Comparison of ENCODE assay signal across 26 cellular contexts in the genomic region with DNA sequence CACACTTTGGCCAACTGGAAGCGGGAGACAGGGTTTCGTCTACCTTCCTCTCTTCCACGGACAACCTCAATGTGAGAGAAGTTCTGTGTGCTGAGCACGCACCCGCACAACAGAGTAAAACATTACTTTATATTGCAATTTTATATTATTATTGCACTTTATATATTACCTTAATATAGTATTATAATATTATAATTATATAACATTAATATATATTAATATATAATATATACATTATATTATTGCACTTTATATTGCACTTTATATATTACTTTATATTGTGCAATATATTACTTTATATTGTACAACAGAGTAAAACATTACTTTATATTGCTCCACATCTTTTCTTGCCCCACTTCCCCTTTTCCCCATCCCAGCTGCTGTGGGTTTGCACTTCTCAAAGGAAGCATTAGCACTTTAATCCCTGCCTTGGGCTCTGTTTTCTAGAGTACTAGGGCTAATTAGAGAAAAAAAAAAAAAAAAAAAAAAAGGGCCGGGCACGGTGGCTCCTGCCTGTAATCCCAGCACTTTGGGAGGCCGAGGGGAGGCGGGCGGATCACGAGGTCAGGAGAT.
DNase-seq lines count a peak whose midpoint lies in the region; ATAC-seq, FAIRE-seq and TF ChIP-seq lines count a peak whose summit lies in the region.
"Had no signal": no experiment of that assay in that cellular context is flagged by ENCODE, and none has a peak within 500 bp of the region (broad histone marks: within the 10 kb centered on the region; RNA-seq: fewer than 3 reads in every experiment).

No MANE protein-coding gene starts in this region.

- H3K4me3 Mint-ChIP-seq in astrocyte (ENCODE audit: unreplicated experiment) = no peak overlapping the region
- H3K4me3 Mint-ChIP-seq: activated CD4-positive, alpha-beta memory T cell treated with anti-CD3 and anti-CD28 coated beads, Interleukin-2, amount 10 ng/mL, durations not matched to agents 7 days and 5 days; activated naive CD4-positive, alpha-beta T cell treated with anti-CD3 and anti-CD28 coated beads for 36 hours; activated T-cell treated with anti-CD3 and anti-CD28 coated beads, Interleukin-2, amount 50 U/mL, for 24 hours; IgD-negative memory B cell had no signal

- POLR2A ChIA-PET in HepG2 (lab: Yijun Ruan, JAX) = no interaction called here

- H3K27ac ChIP-seq in HepG2 (ENCODE audit: extremely low read length, insufficient read depth, low read length) (no peak overlapping the region), right lobe of liver (no peak overlapping the region), astrocyte (ENCODE audit: low read depth, low read length) (no peak overlapping the region), esophagus muscularis mucosa (replicated peaks in 1 of 4) (no peak overlapping the region), caudate nucleus (ENCODE audit: low read depth, low read length) (no peak overlapping the region)
- H3K27ac ChIP-seq: dorsolateral prefrontal cortex, SJSA1 had no signal

- no peaks in the 10 kb centered on the region for H3K9me3 Mint-ChIP-seq in astrocyte (ENCODE audit: unreplicated experiment)
- H3K9me3 Mint-ChIP-seq: activated CD4-positive, alpha-beta memory T cell treated with anti-CD3 and anti-CD28 coated beads, Interleukin-2, amount 10 ng/mL, durations not matched to agents 7 days and 5 days; activated naive CD4-positive, alpha-beta T cell treated with anti-CD3 and anti-CD28 coated beads for 36 hours; activated T-cell treated with anti-CD3 and anti-CD28 coated beads, Interleukin-2, amount 50 U/mL, for 24 hours; IgD-negative memory B cell had no signal

- no peak overlapping the region for H2AFZ ChIP-seq in HepG2 (ENCODE audit: low read length)
- no peak overlapping the region for H2AFZ ChIP-seq in astrocyte (ENCODE audit: low read depth, low read length)

- H3K4me1 ChIP-seq in HepG2 (ENCODE audit: insufficient read depth, low read length) (peaks cover 7% of the 10 kb centered on the region; the same call in 1 of the 2 replicates), right lobe of liver (no peaks in the 10 kb centered on the region), astrocyte (ENCODE audit: insufficient read depth, low read length) (peaks cover 21% of the 10 kb centered on the region), esophagus muscularis mucosa (peaks cover 0 to 21% (median 12%) of the 10 kb centered on the region in 4 donors)

- 73% methylated on average over 11 of the region's 11 CpGs for WGBS in HepG2 (ENCODE audit: low lambda C conversion rate)
- 80% methylated on average over 11 of the region's 11 CpGs for whole genome bisulfite sequencing in right lobe of liver (ENCODE audit: insufficient coverage, low coverage, low lambda C conversion rate, missing lambda C conversion rate)
- WGBS in esophagus muscularis mucosa = 90% methylated on average over 11 of the region's 11 CpGs

- H3K27me3 ChIP-seq in HepG2 (ENCODE audit: control insufficient read depth in 1 of 2, insufficient read depth in 2 of 2, low read length in 2 of 2) (no peaks in the 10 kb centered on the region; a peak in 1 of 5 replicates), right lobe of liver (no peaks in the 10 kb centered on the region), astrocyte (ENCODE audit: insufficient read depth, low read length) (no peaks in the 10 kb centered on the region), esophagus muscularis mucosa (no peaks in the 10 kb centered on the region)
- H3K27me3 ChIP-seq: SJSA1 had no signal

- ATAC-seq in HepG2 (no peak), right lobe of liver (no peak), GM21528 (IDR thresholded peaks at IDR 0.05; ENCODE audit: low FRiP score, unreplicated experiment) (no peak)

- no peaks in the 10 kb centered on the region for H4K20me1 ChIP-seq in HepG2 (ENCODE audit: insufficient read depth, low read length)
- H4K20me1 ChIP-seq in astrocyte (ENCODE audit: insufficient read depth, low read length) = no peaks in the 10 kb centered on the region

- H3K4me2 ChIP-seq in HepG2 (ENCODE audit: low read depth, low read length) = 0 out of 2 replicates have a peak overlapping the region, but pooled peaks have one; percentile 45
- H3K4me2 ChIP-seq in astrocyte (ENCODE audit: low read length) = peak overlapping the region; percentile 17

- H3K27me3 Mint-ChIP-seq in astrocyte (ENCODE audit: low read depth, unreplicated experiment) = no peaks in the 10 kb centered on the region
- H3K27me3 Mint-ChIP-seq: activated CD4-positive, alpha-beta memory T cell treated with anti-CD3 and anti-CD28 coated beads, Interleukin-2, amount 10 ng/mL, durations not matched to agents 7 days and 5 days; activated T-cell treated with anti-CD3 and anti-CD28 coated beads, Interleukin-2, amount 50 U/mL, for 24 hours; IgD-negative memory B cell had no signal

- H3K79me2 ChIP-seq in HepG2 (ENCODE audit: insufficient read depth, low read length) (no peaks in the 10 kb centered on the region), astrocyte (ENCODE audit: insufficient read depth, low read length) (no peaks in the 10 kb centered on the region)

- CTCF ChIA-PET in HepG2 (lab: Yijun Ruan, JAX; ENCODE audit: low intra/inter-chr PET ratio, low total read pairs) = no interaction called here

- no peaks in the 10 kb centered on the region for H3K36me3 Mint-ChIP-seq in astrocyte (ENCODE audit: low read depth, unreplicated experiment)
- H3K36me3 Mint-ChIP-seq: IgD-negative memory B cell had no signal

- peaks cover 8% of the 10 kb centered on the region for H3K4me1 Mint-ChIP-seq in astrocyte (ENCODE audit: low read depth, unreplicated experiment)
- H3K4me1 Mint-ChIP-seq: activated CD4-positive, alpha-beta memory T cell treated with anti-CD3 and anti-CD28 coated beads, Interleukin-2, amount 10 ng/mL, durations not matched to agents 7 days and 5 days had no signal

- H3K4me3 ChIP-seq in HepG2 (replicated peaks in 1 of 3; ENCODE audit: insufficient read depth in 1 of 3, low read depth in 2 of 3, low read length in 3 of 3) (no peak overlapping the region), right lobe of liver (no peak overlapping the region), astrocyte (ENCODE audit: insufficient read depth, low read depth, low read length) (no peak overlapping the region), esophagus muscularis mucosa (no peak overlapping the region)
- H3K4me3 ChIP-seq: dorsolateral prefrontal cortex, SJSA1 had no signal

- no TSS peak for BruUV-seq in HepG2 (replicated peaks; lab: Mats Ljungman, UMichigan)

- TF ChIP-seq CTCF in HepG2 (CRISPR knock-in tag; IDR thresholded peaks at IDR 0.05) = no peak
- TF ChIP-seq CTCF in right lobe of liver (IDR thresholded peaks at IDR 0.05) = no peak
- no peak for TF ChIP-seq CTCF in astrocyte (IDR thresholded peaks at IDR 0.05; ENCODE audit: insufficient read depth, low read depth, low read length)
- no peak for TF ChIP-seq CTCF in esophagus muscularis mucosa (IDR thresholded peaks at IDR 0.05)

- in situ Hi-C loops in HepG2 (cut with HindIII; ENCODE audit: extremely low pct_ligation_motif_present, low pct_unique_long_range_greater_than_20kb) = no loop called here

- TF ChIP-seq EP300 in HepG2 (IDR thresholded peaks at IDR 0.05; ENCODE audit: low read depth in 2 of 2, low read length in 2 of 2) = no peak
- no peak for TF ChIP-seq EP300 in HepG2 (CRISPR knock-in tag; IDR thresholded peaks at IDR 0.05; ENCODE audit: borderline replicate concordance)
- no peak for TF ChIP-seq EP300 in esophagus muscularis mucosa (IDR thresholded peaks at IDR 0.05)

- H3K9me3 ChIP-seq in HepG2 (ENCODE audit: low read length) (no peaks in the 10 kb centered on the region), right lobe of liver (no peaks in the 10 kb centered on the region), astrocyte (ENCODE audit: insufficient read depth, low read depth, low read length) (no peaks in the 10 kb centered on the region), esophagus muscularis mucosa (no peaks in the 10 kb centered on the region)
- H3K9me3 ChIP-seq: SJSA1 had no signal

- no peak for DNase-seq in HepG2 (ENCODE audit: low spot score)
- no peak for DNase-seq in right lobe of liver
- DNase-seq in NOMO-1 treated with dmso at 0.1 percent for 144 hours (lab: John Stamatoyannopoulos, UW; ENCODE audit: unreplicated experiment) = peak; percentile 67
- no peak for DNase-seq in astrocyte (ENCODE audit: low read depth)
- no peak for DNase-seq in NCI-H187 (lab: John Stamatoyannopoulos, UW)
- no peak for DNase-seq in esophagus muscularis mucosa (ENCODE audit: extremely low spot score)
- no peak for DNase-seq in caudate nucleus (lab: John Stamatoyannopoulos, UW)
- DNase-seq: activated CD4-positive, alpha-beta memory T cell treated with anti-CD3 and anti-CD28 coated beads, Interleukin-2, amount 10 ng/mL, durations not matched to agents 7 days and 5 days; activated CD4-positive, CD25-positive, alpha-beta regulatory T cell; activated naive CD4-positive, alpha-beta T cell treated with anti-CD3 and anti-CD28 coated beads for 36 hours; activated T-cell treated with anti-CD3 and anti-CD28 coated beads, Interleukin-2, amount 50 U/mL, for 24 hours; amygdala; C1 segment of cervical spinal cord; dorsolateral prefrontal cortex; GDM1; hypothalamus; NCI-H1048; NCI-H2029 treated with DMSO at 0.1 percent for 48 hours; NCI-H510A; nucleus accumbens; stimulated activated CD4-positive, alpha-beta T cell treated with anti-CD3 and anti-CD28 coated beads, Interleukin-12 subunit alpha, Interleukin-12 subunit beta, amount 100 ng/mL, for 4 hours had no signal

- TF ChIP-seq POLR2A in HepG2 (IDR thresholded peaks at IDR 0.05; ENCODE audit: insufficient read depth in 1 of 2, low read depth in 2 of 2, low read length in 2 of 2) (no peak), right lobe of liver (IDR thresholded peaks at IDR 0.05) (no peak), esophagus muscularis mucosa (IDR thresholded peaks at IDR 0.05; ENCODE audit: low read depth) (no peak)

- no peak for TF ChIP-seq RAD21 in HepG2 (CRISPR knock-in tag; IDR thresholded peaks at IDR 0.05)

- H3K9ac ChIP-seq in HepG2 (ENCODE audit: insufficient read depth, low read depth, low read length) = no peak overlapping the region
- no peak overlapping the region for H3K9ac ChIP-seq in astrocyte (ENCODE audit: low read length)

- FAIRE-seq in HepG2 (lab: Jason Lieb, UNC) = no peak
- FAIRE-seq in astrocyte (lab: Jason Lieb, UNC) = no peak
- FAIRE-seq: frontal cortex, keratinocyte had no signal

- intact Hi-C loops in HepG2 (cut with micrococcal nuclease; ENCODE audit: unreplicated experiment) = no loop called here
- intact Hi-C loops in right lobe of liver (cut with DNase I) = no loop called here
- intact Hi-C loops in esophagus muscularis mucosa (cut with DNase I) = no loop called here

- H3K36me3 ChIP-seq in HepG2 (replicated peaks in 1 of 2; ENCODE audit: control insufficient read depth in 1 of 2, insufficient read depth in 2 of 2, low read length in 2 of 2) (no peaks in the 10 kb centered on the region), right lobe of liver (no peaks in the 10 kb centered on the region), astrocyte (ENCODE audit: insufficient read depth, low read length) (no peaks in the 10 kb centered on the region), esophagus muscularis mucosa (no peaks in the 10 kb centered on the region)
- H3K36me3 ChIP-seq: SJSA1 had no signal

- H3K27ac Mint-ChIP-seq in astrocyte (ENCODE audit: unreplicated experiment) = no peak overlapping the region
- H3K27ac Mint-ChIP-seq: activated CD4-positive, alpha-beta memory T cell treated with anti-CD3 and anti-CD28 coated beads, Interleukin-2, amount 10 ng/mL, durations not matched to agents 7 days and 5 days; activated naive CD4-positive, alpha-beta T cell treated with anti-CD3 and anti-CD28 coated beads for 36 hours; activated T-cell treated with anti-CD3 and anti-CD28 coated beads, Interleukin-2, amount 50 U/mL, for 24 hours; IgD-negative memory B cell had no signal
